8 cellular contexts compared by ENCODE assay signal in genomic region chr2:231412616-231412963, GRCh38. TPM values are rescaled to one million over a fixed set of nuclear protein-coding genes. Genes with fewer than 3 reads are reported as not detected.
DNase-seq lines count a peak whose midpoint lies in the region; ATAC-seq lines count a peak whose summit lies in the region.

No MANE protein-coding gene starts in this region.

- no peaks in the 10 kb centered on the region for H3K36me3 ChIP-seq in SK-N-MC (ENCODE audit: insufficient read depth, low read length)
- no peaks in the 10 kb centered on the region for H3K36me3 ChIP-seq in skeletal muscle tissue (ENCODE audit: control insufficient read depth in 3 of 3, insufficient read depth in 3 of 3, low read length in 3 of 3)

- H3K27me3 ChIP-seq in skeletal muscle tissue (ENCODE audit: control insufficient read depth in 3 of 3, insufficient read depth in 3 of 3, low read length in 3 of 3): peaks cover 4 to 15% (median 11%) of the 10 kb centered on the region in 3 donors

- H3K27ac ChIP-seq in SK-N-MC (no peak overlapping the region), skeletal muscle tissue (ENCODE audit: low read depth, low read length) (no peak overlapping the region)

- intact Hi-C loops in left ventricle myocardium superior (cut with micrococcal nuclease): loop anchor here (5.0 kb wide), 1 partner anchor 185 kb away; no protein-coding TSS in a partner anchor

- DNase-seq in SK-N-MC (ENCODE audit: low read depth, low spot score): peak; percentile 16
- no peak for DNase-seq in left ventricle myocardium superior
- no peak for DNase-seq in NCI-H748 treated with DMSO at 0.1 percent for 48 hours (lab: John Stamatoyannopoulos, UW)
- DNase-seq in HK-2 (ENCODE audit: unreplicated experiment): no peak
- DNase-seq in stimulated activated naive CD4-positive, alpha-beta T cell treated with Interleukin-2 at 50 U/mL for 16 hours (lab: John Stamatoyannopoulos, UW): no peak

- ATAC-seq in GM21526 (IDR thresholded peaks at IDR 0.05; ENCODE audit: low FRiP score, unreplicated experiment): peak; percentile 3
- ATAC-seq in left ventricle myocardium superior: peak; percentile 12
- ATAC-seq in HG03097 (IDR thresholded peaks at IDR 0.05; ENCODE audit: low FRiP score, unreplicated experiment): no peak

- H3K4me3 ChIP-seq in SK-N-MC (peak overlapping the region; percentile 71), skeletal muscle tissue (ENCODE audit: low read length in 3 of 3) (peak overlapping the region; percentile 58 to 71 (median 68))

- peak overlapping the region; percentile 20 for H3K9ac ChIP-seq in SK-N-MC (ENCODE audit: insufficient read length)
- H3K9ac ChIP-seq in skeletal muscle tissue (ENCODE audit: low read depth in 1 of 3, low read length in 3 of 3): peak overlapping the region in 1 of 3 donors; percentile 66

- H3K4me1 ChIP-seq in skeletal muscle tissue (ENCODE audit: control insufficient read depth in 3 of 3, insufficient read depth in 3 of 3, low read length in 3 of 3): peaks cover 5 to 13% (median 5%) of the 10 kb centered on the region in 3 donors

- H3K9me3 ChIP-seq in SK-N-MC (ENCODE audit: low read depth, low read length): no peaks in the 10 kb centered on the region; the same call in 1 of the 2 replicates
- H3K9me3 ChIP-seq in skeletal muscle tissue (ENCODE audit: control insufficient read depth in 3 of 3, low read length in 3 of 3): no peaks in the 10 kb centered on the region

RNA-seq across cellular contexts. Expression of gene B3GNT7, which starts 17.1 kb away (rescaled TPM):
- 8.1 TPM for total RNA-seq in left ventricle myocardium superior
- total RNA-seq in skeletal muscle tissue: 0.52 TPM

RNA-seq across cellular contexts. Expression of gene NCL, which starts 51.7 kb away (rescaled TPM):
- total RNA-seq in left ventricle myocardium superior (241 TPM), skeletal muscle tissue (110 TPM)
